Comparison of ENCODE assay signal across 31 cellular contexts in the genomic region with DNA sequence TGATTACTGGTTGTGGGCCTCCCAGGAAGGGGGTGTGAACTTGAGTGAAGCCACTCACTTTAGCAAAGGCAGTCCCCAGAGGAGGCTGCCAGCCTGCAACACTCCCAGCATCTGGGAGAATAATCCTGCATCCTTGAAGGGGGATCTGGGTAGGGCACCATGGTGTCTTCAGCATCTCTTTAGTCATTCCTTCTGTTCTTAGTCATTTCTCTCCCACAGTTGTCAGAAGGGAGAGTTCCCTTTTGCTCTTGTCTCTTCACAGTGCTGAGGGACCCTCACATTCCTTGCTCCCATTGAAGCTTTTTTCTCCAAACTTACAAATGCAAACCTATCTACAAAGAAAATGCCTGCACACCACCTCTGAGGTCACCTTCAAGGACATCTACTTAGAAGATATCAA.
"Had no signal": no experiment of that assay in that cellular context is flagged by ENCODE, and none has a peak within 500 bp of the region (broad histone marks: within the 10 kb centered on the region; RNA-seq: fewer than 3 reads in every experiment).

No MANE protein-coding gene starts in this region.

- H3K4me3 Mint-ChIP-seq: naive thymus-derived CD4-positive, alpha-beta T cell; natural killer cell treated with Interleukin-12 subunit alpha and Interleukin-12 subunit beta and Interleukin-15 and Interleukin-18, amount 100 ng/mL, for 72 hours; nephron progenitor cell; neural crest cell; stimulated activated memory B cell treated with anti-CD40 and anti-IgM and Interleukin-4, amounts not matched to agents 10 μg/mL and 1 μg/mL and 100 μg/mL, for 72 hours; stimulated activated naive CD8-positive, alpha-beta T cell treated with anti-CD3 and anti-CD28 coated beads, Interleukin-15, amount 100 ng/mL, for 72 hours; type B pancreatic cell had no signal

- H3K4me3 ChIP-seq: ovary, psoas muscle, right lobe of liver, sigmoid colon, suprapubic skin, testis, tibial artery, transverse colon, upper lobe of right lung, uterus had no signal

- H3K9me3 ChIP-seq: neutrophil, ovary, psoas muscle, right lobe of liver, sigmoid colon, suprapubic skin, testis, tibial artery, transverse colon, upper lobe of right lung, uterus had no signal

- H3K4me1 Mint-ChIP-seq: naive thymus-derived CD4-positive, alpha-beta T cell; nephron progenitor cell; neural crest cell; stimulated activated memory B cell treated with anti-CD40 and anti-IgM and Interleukin-4, amounts not matched to agents 10 μg/mL and 1 μg/mL and 100 μg/mL, for 72 hours; stimulated activated naive CD8-positive, alpha-beta T cell treated with anti-CD3 and anti-CD28 coated beads, Interleukin-15, amount 100 ng/mL, for 72 hours had no signal

- ATAC-seq: naive thymus-derived CD4-positive, alpha-beta T cell; natural killer cell treated with Interleukin-12 subunit alpha and Interleukin-12 subunit beta and Interleukin-15 and Interleukin-18, amount 100 ng/mL, for 72 hours; psoas muscle; right cardiac atrium; right lobe of liver; stimulated activated memory B cell treated with anti-CD40 and anti-IgM and Interleukin-4, amounts not matched to agents 10 μg/mL and 1 μg/mL and 100 μg/mL, for 72 hours; stimulated activated naive CD8-positive, alpha-beta T cell treated with anti-CD3 and anti-CD28 coated beads, Interleukin-15, amount 100 ng/mL, for 72 hours; stimulated activated naive CD8-positive, alpha-beta T cell treated with anti-CD3 and anti-CD28 coated beads, Interleukin-15, Interleukin-2, amounts not matched to agents 100 U/mL and 50 U/mL, for 24 hours; upper lobe of right lung had no signal

- H3K36me3 Mint-ChIP-seq: naive thymus-derived CD4-positive, alpha-beta T cell; natural killer cell treated with Interleukin-12 subunit alpha and Interleukin-12 subunit beta and Interleukin-15 and Interleukin-18, amount 100 ng/mL, for 72 hours; stimulated activated memory B cell treated with anti-CD40 and anti-IgM and Interleukin-4, amounts not matched to agents 10 μg/mL and 1 μg/mL and 100 μg/mL, for 72 hours; type B pancreatic cell had no signal

- DNase-seq: naive thymus-derived CD4-positive, alpha-beta T cell; nephron progenitor cell; nucleus accumbens; ovary; posterior cingulate gyrus; psoas muscle; right cardiac atrium; right lobe of liver; sigmoid colon; small intestine; stimulated activated CD4-positive, alpha-beta T cell treated with anti-CD3 and anti-CD28 coated beads, Interleukin-15, amount 100 ng/mL, for 24 hours; stimulated activated CD4-positive, alpha-beta T cell treated with anti-CD3 and anti-CD28 coated beads, Interleukin-2, amount 100 ng/mL, for 24 hours; stimulated activated CD4-positive, alpha-beta T cell treated with anti-CD3 and anti-CD28 coated beads, Interleukin-2, amount 100 ng/mL, for 48 hours; stimulated activated CD4-positive, alpha-beta T cell treated with anti-CD3 and anti-CD28 coated beads, Interleukin-4, amount 100 ng/mL, for 24 hours; stimulated activated naive CD4-positive, alpha-beta T cell; stimulated activated naive CD8-positive, alpha-beta T cell treated with anti-CD3 and anti-CD28 coated beads, Interleukin-15, amount 100 ng/mL, for 72 hours; stimulated activated naive CD8-positive, alpha-beta T cell treated with anti-CD3 and anti-CD28 coated beads, Interleukin-15, Interleukin-2, amounts not matched to agents 100 U/mL and 50 U/mL, for 24 hours; substantia nigra; testis; tibial artery; transverse colon; upper lobe of right lung; uterus had no signal

- H3K27me3 ChIP-seq: ovary, right lobe of liver, suprapubic skin, testis, transverse colon, upper lobe of right lung, uterus had no signal

- H3K27ac ChIP-seq: neutrophil, ovary, parathyroid adenoma, psoas muscle, right lobe of liver, sigmoid colon, suprapubic skin, testis, tibial artery, transverse colon, upper lobe of right lung, uterus had no signal

- H3K4me1 ChIP-seq: parathyroid adenoma, psoas muscle, right lobe of liver, sigmoid colon, suprapubic skin, testis, tibial artery, transverse colon, upper lobe of right lung, uterus had no signal

- H3K79me2 ChIP-seq: parathyroid adenoma had no signal

- H3K9me3 Mint-ChIP-seq: naive thymus-derived CD4-positive, alpha-beta T cell; natural killer cell treated with Interleukin-12 subunit alpha and Interleukin-12 subunit beta and Interleukin-15 and Interleukin-18, amount 100 ng/mL, for 72 hours; neural crest cell; stimulated activated memory B cell treated with anti-CD40 and anti-IgM and Interleukin-4, amounts not matched to agents 10 μg/mL and 1 μg/mL and 100 μg/mL, for 72 hours; stimulated activated naive CD8-positive, alpha-beta T cell treated with anti-CD3 and anti-CD28 coated beads, Interleukin-15, amount 100 ng/mL, for 72 hours; type B pancreatic cell had no signal

- H3K27ac Mint-ChIP-seq: naive thymus-derived CD4-positive, alpha-beta T cell; natural killer cell treated with Interleukin-12 subunit alpha and Interleukin-12 subunit beta and Interleukin-15 and Interleukin-18, amount 100 ng/mL, for 72 hours; nephron progenitor cell; progenitor cell of endocrine pancreas; stimulated activated memory B cell treated with anti-CD40 and anti-IgM and Interleukin-4, amounts not matched to agents 10 μg/mL and 1 μg/mL and 100 μg/mL, for 72 hours; stimulated activated naive CD8-positive, alpha-beta T cell treated with anti-CD3 and anti-CD28 coated beads, Interleukin-15, amount 100 ng/mL, for 72 hours; type B pancreatic cell had no signal

- H3K36me3 ChIP-seq: neutrophil, ovary, right lobe of liver, sigmoid colon, suprapubic skin, tibial artery, transverse colon, upper lobe of right lung, uterus had no signal

- H2AFZ ChIP-seq: parathyroid adenoma had no signal
